14 cellular contexts compared by ENCODE assay signal in the genomic region with DNA sequence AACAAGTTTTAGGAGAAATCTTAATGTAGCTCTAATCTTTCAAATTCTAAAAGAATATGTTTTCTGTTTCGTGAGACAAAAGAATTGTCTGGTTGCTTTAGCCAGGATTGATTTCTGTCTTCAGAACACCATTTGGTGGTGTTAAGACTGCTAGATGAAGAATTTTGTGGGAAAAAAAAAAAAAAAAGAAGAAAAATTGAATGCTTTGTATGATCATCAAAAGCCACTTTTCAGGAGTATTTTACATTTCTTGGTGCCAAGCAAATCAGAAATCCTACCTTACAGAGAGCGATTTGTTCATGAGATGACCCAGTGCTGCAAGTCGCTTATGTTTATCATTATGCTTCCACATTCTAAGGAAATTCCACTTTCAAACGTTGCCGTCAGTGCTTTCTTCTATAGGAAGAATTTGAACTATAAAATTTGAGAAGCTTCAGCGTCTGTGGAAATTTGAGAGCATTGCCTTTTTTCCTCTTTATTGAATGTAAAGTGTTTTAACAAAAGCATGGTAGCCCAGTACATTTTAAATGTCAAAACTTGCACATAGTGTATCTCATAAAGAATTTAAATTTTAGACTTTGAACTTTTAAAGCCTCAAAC.
DNase-seq lines count a peak whose midpoint lies in the region; ATAC-seq and TF ChIP-seq lines count a peak whose summit lies in the region.
"Had no signal": no experiment of that assay in that cellular context is flagged by ENCODE, and none has a peak within 500 bp of the region (broad histone marks: within the 10 kb centered on the region; RNA-seq: fewer than 3 reads in every experiment).

No MANE protein-coding gene starts in this region.

- H3K36me3 ChIP-seq in heart left ventricle (no peaks in the 10 kb centered on the region), gastroesophageal sphincter (no peaks in the 10 kb centered on the region), tibial artery (no peaks in the 10 kb centered on the region)
- H3K36me3 ChIP-seq: spleen had no signal

- H3K27ac Mint-ChIP-seq in WTC11: peak overlapping the region; percentile 69
- H3K27ac Mint-ChIP-seq in stimulated activated naive CD8-positive, alpha-beta T cell treated with anti-CD3 and anti-CD28 coated beads, Interleukin-15, amount 100 ng/mL, for 72 hours: peak overlapping the region in 1 of 2 donors; percentile 12
- H3K27ac Mint-ChIP-seq: activated naive CD4-positive, alpha-beta T cell treated with anti-CD3 and anti-CD28 coated beads, Interleukin-2, amount 50 U/mL, for 24 hours; natural killer cell treated with Interleukin-12 subunit alpha and Interleukin-12 subunit beta and Interleukin-15 and Interleukin-18, amount 100 ng/mL, for 72 hours had no signal

- TF ChIP-seq CTCF in heart left ventricle (IDR thresholded peaks at IDR 0.05) (no peak), WTC11 (IDR thresholded peaks at IDR 0.05) (no peak), gastroesophageal sphincter (IDR thresholded peaks at IDR 0.05) (no peak), tibial artery (IDR thresholded peaks at IDR 0.05) (no peak)

- H3K4me1 ChIP-seq in heart left ventricle: peaks cover 0 to 9% (median 0%) of the 10 kb centered on the region in 12 donors
- peaks cover 0 to 48% (median 0%) of the 10 kb centered on the region in 3 donors for H3K4me1 ChIP-seq in gastroesophageal sphincter
- no peaks in the 10 kb centered on the region for H3K4me1 ChIP-seq in tibial artery

- intact Hi-C loops in heart left ventricle (cut with DNase I): loop anchor here in 5 of 10 donors (5.0 to 10.0 kb wide), 5 partner anchors 110 to 1417 kb away; partner anchors contain the start of gene TENT5A (in 1 of the 5)
- intact Hi-C loops in Right ventricle myocardium inferior (cut with DNase I): loop anchor here (10.0 kb wide), 1 partner anchor 270 kb away; no protein-coding TSS in a partner anchor
- intact Hi-C loops in tibial artery (cut with DNase I; ENCODE audit: low total_unique reads): no loop called here

- H3K4me3 ChIP-seq in heart left ventricle (peak overlapping the region in 8 of 12 donors; percentile 18 to 50 (median 28)), gastroesophageal sphincter (peak overlapping the region; percentile 19), tibial artery (peak overlapping the region; percentile 17 to 19)
- H3K4me3 ChIP-seq: spleen had no signal

- POLR2A ChIA-PET in WTC11 (lab: Charles Lee): no interaction called here

- peaks cover 76% of the 10 kb centered on the region for H3K4me1 Mint-ChIP-seq in WTC11
- H3K4me1 Mint-ChIP-seq in stimulated activated naive CD8-positive, alpha-beta T cell treated with anti-CD3 and anti-CD28 coated beads, Interleukin-15, amount 100 ng/mL, for 72 hours: peaks cover 5% of the 10 kb centered on the region

- H3K36me3 Mint-ChIP-seq in WTC11: no peaks in the 10 kb centered on the region
- H3K36me3 Mint-ChIP-seq: activated naive CD4-positive, alpha-beta T cell treated with anti-CD3 and anti-CD28 coated beads, Interleukin-2, amount 50 U/mL, for 24 hours; natural killer cell treated with Interleukin-12 subunit alpha and Interleukin-12 subunit beta and Interleukin-15 and Interleukin-18, amount 100 ng/mL, for 72 hours had no signal

- H3K9me3 ChIP-seq in heart left ventricle (no peaks in the 10 kb centered on the region), gastroesophageal sphincter (no peaks in the 10 kb centered on the region), tibial artery (no peaks in the 10 kb centered on the region)
- H3K9me3 ChIP-seq: spleen had no signal

- H3K27me3 ChIP-seq in heart left ventricle: no peaks in the 10 kb centered on the region
- no peaks in the 10 kb centered on the region for H3K27me3 ChIP-seq in gastroesophageal sphincter
- no peaks in the 10 kb centered on the region for H3K27me3 ChIP-seq in tibial artery
- H3K27me3 ChIP-seq: spleen had no signal

- H3K27ac ChIP-seq in heart left ventricle: peak overlapping the region in 3 of 12 donors; percentile 5 to 24 (median 9)
- H3K27ac ChIP-seq in gastroesophageal sphincter: no peak overlapping the region
- peak overlapping the region in 1 of 2 donors; percentile 8 for H3K27ac ChIP-seq in tibial artery
- H3K27ac ChIP-seq: spleen had no signal

- TF ChIP-seq POLR2A in heart left ventricle (IDR thresholded peaks at IDR 0.05) (no peak), gastroesophageal sphincter (IDR thresholded peaks at IDR 0.05) (no peak)

- H3K9me3 Mint-ChIP-seq in WTC11: no peaks in the 10 kb centered on the region
- H3K9me3 Mint-ChIP-seq in stimulated activated naive CD8-positive, alpha-beta T cell treated with anti-CD3 and anti-CD28 coated beads, Interleukin-15, amount 100 ng/mL, for 72 hours: no peaks in the 10 kb centered on the region
- H3K9me3 Mint-ChIP-seq: activated naive CD4-positive, alpha-beta T cell treated with anti-CD3 and anti-CD28 coated beads, Interleukin-2, amount 50 U/mL, for 24 hours; natural killer cell treated with Interleukin-12 subunit alpha and Interleukin-12 subunit beta and Interleukin-15 and Interleukin-18, amount 100 ng/mL, for 72 hours had no signal

- WGBS in heart left ventricle, 4 donors: 56 to 62% (median 58%) methylated on average over 6 of the region's 6 CpGs
- WGBS in gastroesophageal sphincter (ENCODE audit: low coverage in 1 of 2), 2 donors: 65 to 79% methylated on average over 6 of the region's 6 CpGs

- CTCF ChIA-PET in WTC11 (lab: Charles Lee): no interaction called here

- ATAC-seq in heart left ventricle (no peak), Right ventricle myocardium inferior (no peak), WTC11 (no peak), gastroesophageal sphincter (no peak), HG02610 (IDR thresholded peaks at IDR 0.05; ENCODE audit: unreplicated experiment) (no peak)
- no peak for ATAC-seq in stimulated activated naive CD8-positive, alpha-beta T cell treated with anti-CD3 and anti-CD28 coated beads, Interleukin-15, amount 100 ng/mL, for 72 hours
- ATAC-seq: left cardiac atrium; natural killer cell treated with Interleukin-12 subunit alpha and Interleukin-12 subunit beta and Interleukin-15 and Interleukin-18, amount 100 ng/mL, for 72 hours had no signal

- DNase-seq in heart left ventricle (no peak), Right ventricle myocardium inferior (ENCODE audit: missing footprints) (no peak), WTC11 (ENCODE audit: low spot score) (no peak), tibial artery (no peak), inferior parietal cortex (ENCODE audit: extremely low spot score) (no peak)
- DNase-seq in stimulated activated naive CD8-positive, alpha-beta T cell treated with anti-CD3 and anti-CD28 coated beads, Interleukin-15, amount 100 ng/mL, for 72 hours: no peak
- DNase-seq: DMS53, left cardiac atrium, spleen, T1000 had no signal

- no peak for TF ChIP-seq EP300 in gastroesophageal sphincter (IDR thresholded peaks at IDR 0.05)

- no peaks in the 10 kb centered on the region for H3K27me3 Mint-ChIP-seq in WTC11 (ENCODE audit: low read depth)
- no peaks in the 10 kb centered on the region for H3K27me3 Mint-ChIP-seq in stimulated activated naive CD8-positive, alpha-beta T cell treated with anti-CD3 and anti-CD28 coated beads, Interleukin-15, amount 100 ng/mL, for 72 hours
- H3K27me3 Mint-ChIP-seq: activated naive CD4-positive, alpha-beta T cell treated with anti-CD3 and anti-CD28 coated beads, Interleukin-2, amount 50 U/mL, for 24 hours; natural killer cell treated with Interleukin-12 subunit alpha and Interleukin-12 subunit beta and Interleukin-15 and Interleukin-18, amount 100 ng/mL, for 72 hours had no signal

- H3K4me3 Mint-ChIP-seq in WTC11: peak overlapping the region; percentile 46
- no peak overlapping the region for H3K4me3 Mint-ChIP-seq in stimulated activated naive CD8-positive, alpha-beta T cell treated with anti-CD3 and anti-CD28 coated beads, Interleukin-15, amount 100 ng/mL, for 72 hours
- H3K4me3 Mint-ChIP-seq: activated naive CD4-positive, alpha-beta T cell treated with anti-CD3 and anti-CD28 coated beads, Interleukin-2, amount 50 U/mL, for 24 hours; natural killer cell treated with Interleukin-12 subunit alpha and Interleukin-12 subunit beta and Interleukin-15 and Interleukin-18, amount 100 ng/mL, for 72 hours had no signal

TF ChIP-seq in WTC11, 78 proteins besides CTCF, POLR2A, EP300 and RAD21:
- no peak for TF ChIP-seq CREB1 (CRISPR knock-in tag; IDR thresholded peaks at IDR 0.05)
- no peak for TF ChIP-seq NFATC4 (CRISPR knock-in tag; IDR thresholded peaks at IDR 0.05)
- TF ChIP-seq ATF1 (CRISPR knock-in tag; IDR thresholded peaks at IDR 0.05): no peak
